Comparison of ENCODE assay signal across 1 cellular context in genomic region chr2:222655748-222656543, GRCh38.
A peak's percentile ranks its signal among the peaks of the same experiment; 100 is the strongest.
TF ChIP-seq lines count a peak whose summit lies in the region.

Gene FARSB, minus strand, starts transcription at chr2:222656092. Its CDS starts 19 bp downstream, at chr2:222656073.

TF ChIP-seq in HepG2, 621 proteins besides CTCF, POLR2A, EP300 and RAD21 (continued from another document and continues in another):
- peak; percentile 99 for TF ChIP-seq ZFY (CRISPR knock-in tag; IDR thresholded peaks at IDR 0.05)
- peak; percentile 55 for TF ChIP-seq RBM39 (IDR thresholded peaks at IDR 0.05; ENCODE audit: low read depth, low read length, poor library complexity, severe bottlenecking)
- peak; percentile 90 for TF ChIP-seq ZNF274 (CRISPR knock-in tag; IDR thresholded peaks at IDR 0.05)
- no peak for TF ChIP-seq RFX1 (IDR thresholded peaks at IDR 0.05)
- TF ChIP-seq NRL (CRISPR knock-in tag; IDR thresholded peaks at IDR 0.05; ENCODE audit: borderline replicate concordance) = peak; percentile 87
- no peak for TF ChIP-seq ZNF703 (CRISPR knock-in tag; IDR thresholded peaks at IDR 0.05; ENCODE audit: borderline replicate concordance)
- no peak for TF ChIP-seq MAFF (IDR thresholded peaks at IDR 0.05; ENCODE audit: low read depth, low read length)
- TF ChIP-seq ZNF772 (CRISPR knock-in tag; IDR thresholded peaks at IDR 0.05) = peak; percentile 80; the same call in 1 of the 2 replicates
- TF ChIP-seq SKI (IDR thresholded peaks at IDR 0.05; ENCODE audit: partially characterized antibody) = peak; percentile 8
- TF ChIP-seq ZNF331 (CRISPR knock-in tag; IDR thresholded peaks at IDR 0.05) = 0 out of 2 replicates have a peak, but pooled peaks have one; percentile 8
- peak; percentile 88 for TF ChIP-seq PHF20 (CRISPR knock-in tag; IDR thresholded peaks at IDR 0.05)
- TF ChIP-seq PPARG (CRISPR knock-in tag; conservative IDR thresholded peaks at IDR 0.05) = 0 out of 2 replicates have a peak, but pooled peaks have one; percentile 5
- peak; percentile 74; the same call in 1 of the 2 replicates for TF ChIP-seq ZSCAN21 (CRISPR knock-in tag; IDR thresholded peaks at IDR 0.05; ENCODE audit: borderline replicate concordance)
- no peak; the same call in 1 of the 2 replicates for TF ChIP-seq ELF1 (CRISPR knock-in tag; IDR thresholded peaks at IDR 0.05)
- peak; percentile 44; the same call in 1 of the 2 replicates for TF ChIP-seq BHLHE40 (IDR thresholded peaks at IDR 0.05; ENCODE audit: low read length)
- TF ChIP-seq, protein P1, sequence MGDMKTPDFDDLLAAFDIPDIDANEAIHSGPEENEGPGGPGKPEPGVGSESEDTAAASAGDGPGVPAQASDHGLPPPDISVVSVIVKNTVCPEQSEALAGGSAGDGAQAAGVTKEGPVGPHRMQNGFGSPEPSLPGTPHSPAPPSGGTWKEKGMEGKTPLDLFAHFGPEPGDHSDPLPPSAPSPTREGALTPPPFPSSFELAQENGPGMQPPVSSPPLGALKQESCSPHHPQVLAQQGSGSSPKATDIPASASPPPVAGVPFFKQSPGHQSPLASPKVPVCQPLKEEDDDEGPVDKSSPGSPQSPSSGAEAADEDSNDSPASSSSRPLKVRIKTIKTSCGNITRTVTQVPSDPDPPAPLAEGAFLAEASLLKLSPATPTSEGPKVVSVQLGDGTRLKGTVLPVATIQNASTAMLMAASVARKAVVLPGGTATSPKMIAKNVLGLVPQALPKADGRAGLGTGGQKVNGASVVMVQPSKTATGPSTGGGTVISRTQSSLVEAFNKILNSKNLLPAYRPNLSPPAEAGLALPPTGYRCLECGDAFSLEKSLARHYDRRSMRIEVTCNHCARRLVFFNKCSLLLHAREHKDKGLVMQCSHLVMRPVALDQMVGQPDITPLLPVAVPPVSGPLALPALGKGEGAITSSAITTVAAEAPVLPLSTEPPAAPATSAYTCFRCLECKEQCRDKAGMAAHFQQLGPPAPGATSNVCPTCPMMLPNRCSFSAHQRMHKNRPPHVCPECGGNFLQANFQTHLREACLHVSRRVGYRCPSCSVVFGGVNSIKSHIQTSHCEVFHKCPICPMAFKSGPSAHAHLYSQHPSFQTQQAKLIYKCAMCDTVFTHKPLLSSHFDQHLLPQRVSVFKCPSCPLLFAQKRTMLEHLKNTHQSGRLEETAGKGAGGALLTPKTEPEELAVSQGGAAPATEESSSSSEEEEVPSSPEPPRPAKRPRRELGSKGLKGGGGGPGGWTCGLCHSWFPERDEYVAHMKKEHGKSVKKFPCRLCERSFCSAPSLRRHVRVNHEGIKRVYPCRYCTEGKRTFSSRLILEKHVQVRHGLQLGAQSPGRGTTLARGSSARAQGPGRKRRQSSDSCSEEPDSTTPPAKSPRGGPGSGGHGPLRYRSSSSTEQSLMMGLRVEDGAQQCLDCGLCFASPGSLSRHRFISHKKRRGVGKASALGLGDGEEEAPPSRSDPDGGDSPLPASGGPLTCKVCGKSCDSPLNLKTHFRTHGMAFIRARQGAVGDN (CRISPR knock-in tag; IDR thresholded peaks at IDR 0.05) = peak; percentile 96
- peak; percentile 76 for TF ChIP-seq POLR2AphosphoS5 (IDR thresholded peaks at IDR 0.05; ENCODE audit: low read depth, low read length)
- peak; percentile 34; the same call in 1 of the 2 replicates for TF ChIP-seq FOXK2 (IDR thresholded peaks at IDR 0.05)
- TF ChIP-seq, protein P2, sequence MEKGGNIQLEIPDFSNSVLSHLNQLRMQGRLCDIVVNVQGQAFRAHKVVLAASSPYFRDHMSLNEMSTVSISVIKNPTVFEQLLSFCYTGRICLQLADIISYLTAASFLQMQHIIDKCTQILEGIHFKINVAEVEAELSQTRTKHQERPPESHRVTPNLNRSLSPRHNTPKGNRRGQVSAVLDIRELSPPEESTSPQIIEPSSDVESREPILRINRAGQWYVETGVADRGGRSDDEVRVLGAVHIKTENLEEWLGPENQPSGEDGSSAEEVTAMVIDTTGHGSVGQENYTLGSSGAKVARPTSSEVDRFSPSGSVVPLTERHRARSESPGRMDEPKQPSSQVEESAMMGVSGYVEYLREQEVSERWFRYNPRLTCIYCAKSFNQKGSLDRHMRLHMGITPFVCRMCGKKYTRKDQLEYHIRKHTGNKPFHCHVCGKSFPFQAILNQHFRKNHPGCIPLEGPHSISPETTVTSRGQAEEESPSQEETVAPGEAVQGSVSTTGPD (CRISPR knock-in tag; IDR thresholded peaks at IDR 0.05) = no peak
- no peak for TF ChIP-seq MTF1 (CRISPR knock-in tag; IDR thresholded peaks at IDR 0.05)
- no peak for TF ChIP-seq TEAD3 (CRISPR knock-in tag; optimal IDR thresholded peaks at IDR 0.05; ENCODE audit: borderline replicate concordance)
- peak; percentile 98 for TF ChIP-seq MAX (IDR thresholded peaks at IDR 0.05)
- TF ChIP-seq, protein P3, sequence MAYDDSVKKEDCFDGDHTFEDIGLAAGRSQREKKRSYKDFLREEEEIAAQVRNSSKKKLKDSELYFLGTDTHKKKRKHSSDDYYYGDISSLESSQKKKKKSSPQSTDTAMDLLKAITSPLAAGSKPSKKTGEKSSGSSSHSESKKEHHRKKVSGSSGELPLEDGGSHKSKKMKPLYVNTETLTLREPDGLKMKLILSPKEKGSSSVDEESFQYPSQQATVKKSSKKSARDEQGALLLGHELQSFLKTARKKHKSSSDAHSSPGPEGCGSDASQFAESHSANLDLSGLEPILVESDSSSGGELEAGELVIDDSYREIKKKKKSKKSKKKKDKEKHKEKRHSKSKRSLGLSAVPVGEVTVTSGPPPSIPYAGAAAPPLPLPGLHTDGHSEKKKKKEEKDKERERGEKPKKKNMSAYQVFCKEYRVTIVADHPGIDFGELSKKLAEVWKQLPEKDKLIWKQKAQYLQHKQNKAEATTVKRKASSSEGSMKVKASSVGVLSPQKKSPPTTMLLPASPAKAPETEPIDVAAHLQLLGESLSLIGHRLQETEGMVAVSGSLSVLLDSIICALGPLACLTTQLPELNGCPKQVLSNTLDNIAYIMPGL (CRISPR knock-in tag; IDR thresholded peaks at IDR 0.05; ENCODE audit: borderline replicate concordance in 1 of 2, low read depth in 1 of 2) = peak; percentile 73 to 81; a peak in 3 of 4 replicates
- TF ChIP-seq PAF1 (CRISPR knock-in tag; IDR thresholded peaks at IDR 0.05) = no peak
- peak; percentile 90 for TF ChIP-seq KMT2B (CRISPR knock-in tag; IDR thresholded peaks at IDR 0.05)
- peak; percentile 59; the same call in 1 of the 2 replicates for TF ChIP-seq KLF15 (CRISPR knock-in tag; IDR thresholded peaks at IDR 0.05; ENCODE audit: borderline replicate concordance)
- no peak; the same call in 1 of the 2 replicates for TF ChIP-seq ZNF138 (CRISPR knock-in tag; IDR thresholded peaks at IDR 0.05; ENCODE audit: low read depth)
- TF ChIP-seq YY1 (IDR thresholded peaks at IDR 0.05; ENCODE audit: insufficient read depth, insufficient replicate concordance, low read depth, low read length) = peak; percentile 71
- peak; percentile 68; the same call in 1 of the 2 replicates for TF ChIP-seq ZNF205 (CRISPR knock-in tag; IDR thresholded peaks at IDR 0.05)
- no peak for TF ChIP-seq ZNF20 (CRISPR knock-in tag; IDR thresholded peaks at IDR 0.05)
- no peak; the same call in 1 of the 2 replicates for TF ChIP-seq MEIS2 (CRISPR knock-in tag; IDR thresholded peaks at IDR 0.05)
- no peak for TF ChIP-seq ZSCAN12 (CRISPR knock-in tag; IDR thresholded peaks at IDR 0.05)
- peak; percentile 94; the same call in 1 of the 2 replicates for TF ChIP-seq ZFP91 (CRISPR knock-in tag; IDR thresholded peaks at IDR 0.05; ENCODE audit: borderline replicate concordance)
- TF ChIP-seq TRIM24 (CRISPR knock-in tag; IDR thresholded peaks at IDR 0.05) = no peak
- peak; percentile 56; the same call in 1 of the 2 replicates for TF ChIP-seq PBX2 (CRISPR knock-in tag; IDR thresholded peaks at IDR 0.05)
- peak; percentile 72; the same call in 1 of the 2 replicates for TF ChIP-seq ELF4 (CRISPR knock-in tag; IDR thresholded peaks at IDR 0.05; ENCODE audit: borderline replicate concordance)
- TF ChIP-seq ZNF317 (CRISPR knock-in tag; IDR thresholded peaks at IDR 0.05) = peak; percentile 58; the same call in 1 of the 2 replicates
- TF ChIP-seq ZNF670 (CRISPR knock-in tag; IDR thresholded peaks at IDR 0.05; ENCODE audit: borderline replicate concordance) = no peak
- TF ChIP-seq ZNF766 (CRISPR knock-in tag; IDR thresholded peaks at IDR 0.05; ENCODE audit: borderline replicate concordance) = 0 out of 2 replicates have a peak, but pooled peaks have one; percentile 44
- peak; percentile 76; the same call in 1 of the 2 replicates for TF ChIP-seq KAT7 (CRISPR knock-in tag; IDR thresholded peaks at IDR 0.05; ENCODE audit: borderline replicate concordance)
- peak; percentile 100; the same call in 1 of the 2 replicates for TF ChIP-seq HDAC6 (IDR thresholded peaks at IDR 0.05; ENCODE audit: low read depth, low read length)
- TF ChIP-seq, protein P4, sequence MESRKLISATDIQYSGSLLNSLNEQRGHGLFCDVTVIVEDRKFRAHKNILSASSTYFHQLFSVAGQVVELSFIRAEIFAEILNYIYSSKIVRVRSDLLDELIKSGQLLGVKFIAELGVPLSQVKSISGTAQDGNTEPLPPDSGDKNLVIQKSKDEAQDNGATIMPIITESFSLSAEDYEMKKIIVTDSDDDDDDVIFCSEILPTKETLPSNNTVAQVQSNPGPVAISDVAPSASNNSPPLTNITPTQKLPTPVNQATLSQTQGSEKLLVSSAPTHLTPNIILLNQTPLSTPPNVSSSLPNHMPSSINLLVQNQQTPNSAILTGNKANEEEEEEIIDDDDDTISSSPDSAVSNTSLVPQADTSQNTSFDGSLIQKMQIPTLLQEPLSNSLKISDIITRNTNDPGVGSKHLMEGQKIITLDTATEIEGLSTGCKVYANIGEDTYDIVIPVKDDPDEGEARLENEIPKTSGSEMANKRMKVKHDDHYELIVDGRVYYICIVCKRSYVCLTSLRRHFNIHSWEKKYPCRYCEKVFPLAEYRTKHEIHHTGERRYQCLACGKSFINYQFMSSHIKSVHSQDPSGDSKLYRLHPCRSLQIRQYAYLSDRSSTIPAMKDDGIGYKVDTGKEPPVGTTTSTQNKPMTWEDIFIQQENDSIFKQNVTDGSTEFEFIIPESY (CRISPR knock-in tag; IDR thresholded peaks at IDR 0.05) = no peak
- TF ChIP-seq SIX4 (CRISPR knock-in tag; IDR thresholded peaks at IDR 0.05) = 0 out of 2 replicates have a peak, but pooled peaks have one; percentile 57
- peak; percentile 85 for TF ChIP-seq ZBTB26 (CRISPR knock-in tag; IDR thresholded peaks at IDR 0.05; ENCODE audit: borderline replicate concordance)
- TF ChIP-seq HDAC2 (CRISPR knock-in tag; IDR thresholded peaks at IDR 0.05) = peak; percentile 85
- peak; percentile 34 for TF ChIP-seq ZNF710 (CRISPR knock-in tag; IDR thresholded peaks at IDR 0.05; ENCODE audit: borderline replicate concordance)
- TF ChIP-seq SPEN (CRISPR knock-in tag; IDR thresholded peaks at IDR 0.05; ENCODE audit: low read depth) = peak; percentile 95
- peak; percentile 93 for TF ChIP-seq TMF1 (CRISPR knock-in tag; IDR thresholded peaks at IDR 0.05; ENCODE audit: low read depth)
- no peak; the same call in 1 of the 2 replicates for TF ChIP-seq SATB2 (CRISPR knock-in tag; IDR thresholded peaks at IDR 0.05)
- peak; percentile 70; the same call in 1 of the 2 replicates for TF ChIP-seq ZNF607 (CRISPR knock-in tag; IDR thresholded peaks at IDR 0.05; ENCODE audit: borderline replicate concordance)
- TF ChIP-seq XBP1 (CRISPR knock-in tag; IDR thresholded peaks at IDR 0.05) = no peak
- no peak for TF ChIP-seq ZNF577 (CRISPR knock-in tag; IDR thresholded peaks at IDR 0.05; ENCODE audit: borderline replicate concordance, low read depth)
- no peak for TF ChIP-seq ZNF652 (CRISPR knock-in tag; IDR thresholded peaks at IDR 0.05; ENCODE audit: borderline replicate concordance, low read depth)
- no peak; the same call in 1 of the 2 replicates for TF ChIP-seq ZNF367 (CRISPR knock-in tag; IDR thresholded peaks at IDR 0.05; ENCODE audit: borderline replicate concordance)
